16 cellular contexts compared by ENCODE assay signal in genomic region chr10:45404087-45404769, GRCh38. TPM values are rescaled to one million over a fixed set of nuclear protein-coding genes. Genes with fewer than 3 reads are reported as not detected.
A peak's percentile ranks its signal among the peaks of the same experiment; 100 is the strongest.
DNase-seq lines count a peak whose midpoint lies in the region; ATAC-seq and TF ChIP-seq lines count a peak whose summit lies in the region.
"Had no signal": no experiment of that assay in that cellular context is flagged by ENCODE, and none has a peak within 500 bp of the region (broad histone marks: within the 10 kb centered on the region; RNA-seq: fewer than 3 reads in every experiment).

No MANE protein-coding gene starts in this region.

- H3K4me3 ChIP-seq in heart left ventricle (no peak overlapping the region), left ventricle myocardium inferior (no peak overlapping the region), PC-3 (ENCODE audit: low read length) (no peak overlapping the region), left lung (no peak overlapping the region), upper lobe of right lung (no peak overlapping the region)

- H3K27me3 ChIP-seq in heart left ventricle: peaks cover 0 to 14% (median 0%) of the 10 kb centered on the region in 9 donors
- peaks cover 38% of the 10 kb centered on the region for H3K27me3 ChIP-seq in left ventricle myocardium inferior (ENCODE audit: low read depth)
- peaks cover 28% of the 10 kb centered on the region for H3K27me3 ChIP-seq in PC-3 (ENCODE audit: low read length)
- no peaks in the 10 kb centered on the region for H3K27me3 ChIP-seq in left lung
- H3K27me3 ChIP-seq in upper lobe of right lung: peaks cover 8% of the 10 kb centered on the region

- whole genome bisulfite sequencing in heart left ventricle, 4 donors: 59 to 70% (median 63%) methylated on average over 10 of the region's 10 CpGs

- CTCF ChIA-PET in PC-3 (lab: Charles Lee): no interaction called here

- H3K36me3 ChIP-seq in heart left ventricle: no peaks in the 10 kb centered on the region
- H3K36me3 ChIP-seq in left ventricle myocardium inferior: no peaks in the 10 kb centered on the region
- H3K36me3 ChIP-seq in PC-3 (ENCODE audit: low read depth, low read length): no peaks in the 10 kb centered on the region
- H3K36me3 ChIP-seq in left lung: peaks cover 0 to 7% of the 10 kb centered on the region in 2 donors
- H3K36me3 ChIP-seq in upper lobe of right lung: no peaks in the 10 kb centered on the region

- no peak for TF ChIP-seq CTCF in heart left ventricle (IDR thresholded peaks at IDR 0.05)
- TF ChIP-seq CTCF in left ventricle myocardium inferior (IDR thresholded peaks at IDR 0.05; ENCODE audit: borderline replicate concordance): no peak
- TF ChIP-seq CTCF in PC-3 (conservative IDR thresholded peaks at IDR 0.05; ENCODE audit: low read depth, low read length): no peak
- TF ChIP-seq CTCF in left lung (IDR thresholded peaks at IDR 0.05): no peak
- no peak for TF ChIP-seq CTCF in upper lobe of right lung (IDR thresholded peaks at IDR 0.05)
- no peak for TF ChIP-seq CTCF in GM20000 (IDR thresholded peaks at IDR 0.05; ENCODE audit: extremely low read depth, missing control alignments)

- POLR2A ChIA-PET in PC-3 (lab: Charles Lee; ENCODE audit: unreplicated experiment): no interaction called here

- no peaks in the 10 kb centered on the region for H3F3A ChIP-seq in PC-3 (ENCODE audit: low read length, unreplicated experiment)

- no peak for TF ChIP-seq POLR2A in heart left ventricle (IDR thresholded peaks at IDR 0.05)

- peak overlapping the region in 2 of 12 donors; percentile 18 to 80 for H3K27ac ChIP-seq in heart left ventricle
- no peak overlapping the region for H3K27ac ChIP-seq in left ventricle myocardium inferior (replicated peaks)
- H3K27ac ChIP-seq in PC-3 (ENCODE audit: low read length): no peak overlapping the region
- H3K27ac ChIP-seq in left lung: peak overlapping the region; percentile 26 to 79
- H3K27ac ChIP-seq in upper lobe of right lung: no peak overlapping the region

- no peaks in the 10 kb centered on the region for H3K79me2 ChIP-seq in PC-3 (ENCODE audit: low read length)

- no peaks in the 10 kb centered on the region for H4K20me1 ChIP-seq in PC-3 (ENCODE audit: low read length)

- H2AFZ ChIP-seq in PC-3 (ENCODE audit: low read length): 0 out of 2 replicates have a peak overlapping the region, but pooled peaks have one; percentile 8

- DNase-seq in heart left ventricle: peak in 1 of 5 donors; percentile 33
- no peak for DNase-seq in left ventricle myocardium inferior
- DNase-seq in PC-3: no peak
- peak in 1 of 2 donors; percentile 71 for DNase-seq in left lung
- peak; percentile 64 for DNase-seq in upper lobe of right lung
- DNase-seq in NCI-H526 (lab: John Stamatoyannopoulos, UW): no peak
- DNase-seq in GM20000 (ENCODE audit: low spot score): no peak
- DNase-seq in RKO (ENCODE audit: low spot score): no peak
- DNase-seq: ACHN; activated CD4-positive, CD25-positive, alpha-beta regulatory T cell treated with anti-CD3 and anti-CD28 coated beads, Interleukin-2, amount 50 U/mL, for 72 hours; activated effector memory CD4-positive, alpha-beta T cell treated with Interleukin-2 at 50 U/mL for 16 hours; caudate nucleus; kidney had no signal

- H3K9ac ChIP-seq in PC-3 (ENCODE audit: low read length): no peak overlapping the region

- H3K4me1 ChIP-seq in heart left ventricle: peaks cover 0 to 40% (median 0%) of the 10 kb centered on the region in 12 donors
- H3K4me1 ChIP-seq in left ventricle myocardium inferior: no peaks in the 10 kb centered on the region
- H3K4me1 ChIP-seq in PC-3 (ENCODE audit: insufficient read depth, low read length): peaks cover 18% of the 10 kb centered on the region
- peaks cover 0 to 74% of the 10 kb centered on the region in 2 donors for H3K4me1 ChIP-seq in left lung
- H3K4me1 ChIP-seq in upper lobe of right lung: no peaks in the 10 kb centered on the region

- no TSS peak for BruUV-seq in PC-3 (replicated peaks; lab: Mats Ljungman, UMichigan)

- no peak overlapping the region for H3K4me2 ChIP-seq in PC-3 (ENCODE audit: low read length)

- H3K9me3 ChIP-seq in heart left ventricle (no peaks in the 10 kb centered on the region), left ventricle myocardium inferior (replicated peaks) (no peaks in the 10 kb centered on the region), PC-3 (ENCODE audit: low read length) (no peaks in the 10 kb centered on the region), left lung (no peaks in the 10 kb centered on the region), upper lobe of right lung (no peaks in the 10 kb centered on the region)

- H3K9me2 ChIP-seq in PC-3 (replicated peaks; ENCODE audit: low read length): no peaks in the 10 kb centered on the region

- intact Hi-C loops in heart left ventricle (cut with DNase I) (loop anchor here in 1 of 10 donors (10.0 kb wide), 1 partner anchor 119 kb away; no protein-coding TSS in a partner anchor), left ventricle myocardium inferior (cut with micrococcal nuclease) (no loop called here), PC-3 (cut with micrococcal nuclease) (no loop called here), left lung (cut with DNase I) (no loop called here), upper lobe of right lung (cut with DNase I) (no loop called here)

- peak in 3 of 4 donors; percentile 61 to 90 (median 88) for ATAC-seq in heart left ventricle
- peak; percentile 32; the same call in 1 of the 2 replicates for ATAC-seq in PC-3
- ATAC-seq in left lung: peak; percentile 92
- peak; percentile 96 for ATAC-seq in upper lobe of right lung

RNA-seq across cellular contexts. Expression of gene ALOX5, which starts 30.2 kb away (rescaled TPM):
- total RNA-seq in heart left ventricle: 10 to 100 TPM in 3 of 9 donors, 1 to 10 TPM in 6; 1.3 to 36.1 (median 5.8) TPM
- polyA plus RNA-seq in heart left ventricle: 1 to 10 TPM; 3.4 to 6.1 TPM
- 3.2 TPM for total RNA-seq in left ventricle myocardium inferior
- total RNA-seq in PC-3 (2014; rRNA removed): 0.11 and 0.92 TPM in 2 replicates
- 100 to 1,000 TPM in 1 of 2 donors, 10 to 100 TPM in 1; 52.3 to 145 TPM for total RNA-seq in left lung
- total RNA-seq in upper lobe of right lung: 128 TPM
- total RNA-seq: fibroblast of lung, G401, HT1080 had no signal
- polyA plus RNA-seq: fibroblast of lung had no signal

Comparison
In these comparisons a context has a peak if more than half of its experiments do, and no peak if none do; other contexts are left out.
1. ATAC-seq: peak in every context shown above with its lines; median percentile 96 in upper lobe of right lung; 92 in left lung; 88 in heart left ventricle; 32 in PC-3.
2. H3K27ac ChIP-seq: peak in left lung (2 of 2); none in left ventricle myocardium inferior (single experiment), PC-3 (single experiment) and upper lobe of right lung (single experiment).